1 cellular context compared by ENCODE assay signal in the genomic region with DNA sequence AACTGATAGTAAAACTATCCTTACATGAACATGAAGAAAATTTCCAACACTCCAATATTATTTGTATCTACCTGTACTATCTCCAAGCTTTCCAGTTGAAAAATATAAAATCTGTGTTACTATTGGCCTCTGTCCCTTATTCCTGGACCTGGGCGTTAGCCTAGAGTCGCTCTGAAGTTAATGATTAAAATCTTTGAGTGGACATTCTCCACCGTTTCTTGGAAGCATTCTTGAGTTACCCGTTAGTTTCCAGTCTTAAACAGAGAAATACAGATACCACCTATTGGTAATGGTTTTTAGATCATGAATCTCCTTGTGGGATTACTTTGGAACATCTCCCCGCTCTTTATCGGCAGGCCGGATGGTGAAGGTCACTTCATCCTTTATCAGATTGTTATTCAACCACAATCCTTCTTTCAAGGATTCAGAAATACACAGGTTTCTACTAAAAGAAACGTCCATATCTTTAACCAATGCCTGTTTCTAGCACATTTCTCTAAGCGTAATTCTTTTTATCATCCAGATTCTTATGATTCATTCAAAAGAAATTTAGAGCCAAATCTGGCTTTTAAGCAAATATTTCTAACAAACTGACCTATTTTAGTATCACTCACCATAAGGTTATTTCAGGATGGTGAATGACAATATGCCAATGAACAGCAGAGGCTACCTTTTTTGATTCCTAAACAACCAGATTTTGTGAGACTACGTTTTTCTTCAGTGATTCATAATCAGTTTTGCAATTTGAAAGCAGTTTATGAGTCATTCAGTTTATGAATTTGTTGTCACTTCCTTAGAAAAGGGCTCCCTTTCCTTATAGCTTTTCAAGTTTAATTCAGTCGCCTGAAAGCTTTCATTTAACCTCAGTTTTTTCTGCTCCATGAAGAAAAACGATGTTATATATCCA.
TF ChIP-seq lines count a peak whose summit lies in the region.

No MANE protein-coding gene starts in this region.

TF ChIP-seq in liver, 16 proteins besides CTCF, POLR2A, EP300 and RAD21 (continued from another document):
- peak; percentile 59 to 72 for TF ChIP-seq HNF4A (conservative IDR thresholded peaks at IDR 0.05)
- TF ChIP-seq JUND (IDR thresholded peaks at IDR 0.05), result peak; percentile 45 to 70
